25 cellular contexts compared by ENCODE assay signal in the genomic region with DNA sequence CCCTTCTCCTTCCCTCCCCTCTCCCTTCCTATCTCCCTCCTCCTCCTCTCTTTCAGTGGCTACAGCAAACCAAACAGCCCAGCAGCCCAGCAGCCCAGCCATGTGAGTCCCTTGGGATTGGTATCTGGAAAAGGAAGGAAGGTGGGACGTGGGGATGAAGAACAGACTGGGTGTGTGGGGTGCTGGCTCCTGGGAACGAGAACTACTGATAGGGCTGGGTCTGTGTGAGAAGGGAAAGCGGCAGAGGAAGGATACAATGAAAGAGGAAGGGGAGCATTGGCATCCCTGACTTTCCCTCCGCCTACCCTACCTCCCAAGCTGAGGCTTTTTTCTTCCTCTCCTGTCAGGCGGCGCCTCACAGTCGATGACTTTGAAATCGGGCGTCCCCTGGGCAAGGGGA. TPM values are rescaled to one million over a fixed set of nuclear protein-coding genes. Genes with fewer than 3 reads are reported as not detected.
"Had no signal": no experiment of that assay in that cellular context is flagged by ENCODE, and none has a peak within 500 bp of the region (broad histone marks: within the 10 kb centered on the region; RNA-seq: fewer than 3 reads in every experiment).

No MANE protein-coding gene starts in this region.

- H3K27ac Mint-ChIP-seq: activated naive CD8-positive, alpha-beta T cell treated with anti-CD3 and anti-CD28 coated beads, Interleukin-2, amount 50 U/mL, for 24 hours; activated T-helper 17 cell treated with anti-CD3 and anti-CD28 coated beads, Interleukin-2, amount 50 U/mL, for 72 hours; dendritic cell treated with granulocyte-macrophage colony-stimulating factor and Interleukin-4, amounts not matched to agents 40 ng/mL and 50 ng/mL, for 4 days; natural killer cell treated with Interleukin-12 subunit alpha and Interleukin-12 subunit beta and Interleukin-15 and Interleukin-18, amount 100 ng/mL, for 72 hours; progenitor cell of endocrine pancreas; T-helper 2 cell treated with Interferon-gamma antibody and Interleukin-4, amounts not matched to agents 5 μg/mL and 100 μg/mL, for 36 hours had no signal

- H3K27me3 Mint-ChIP-seq: activated naive CD8-positive, alpha-beta T cell treated with anti-CD3 and anti-CD28 coated beads, Interleukin-2, amount 50 U/mL, for 24 hours; activated T-helper 17 cell treated with anti-CD3 and anti-CD28 coated beads, Interleukin-2, amount 50 U/mL, for 72 hours; dendritic cell treated with granulocyte-macrophage colony-stimulating factor and Interleukin-4, amounts not matched to agents 40 ng/mL and 50 ng/mL, for 4 days; natural killer cell treated with Interleukin-12 subunit alpha and Interleukin-12 subunit beta and Interleukin-15 and Interleukin-18, amount 100 ng/mL, for 72 hours had no signal

- DNase-seq: activated CD4-positive, alpha-beta T cell treated with anti-CD3 and anti-CD28 coated beads, Interleukin-2, amount 50 U/mL, for 1 hour; activated naive CD4-positive, alpha-beta T cell treated with Interleukin-2 at 50 U/mL for 16 hours; activated naive CD8-positive, alpha-beta T cell treated with anti-CD3 and anti-CD28 coated beads, Interleukin-2, amount 50 U/mL, for 24 hours; cerebellar nuclear complex; effector memory CD4-positive, alpha-beta T cell; kidney glomerular epithelial cell; mesenchymal stem cell; occipital lobe; right cardiac atrium; stimulated activated CD4-positive, alpha-beta T cell treated with anti-CD3 and anti-CD28 coated beads, Interleukin-15, amount 100 ng/mL, for 24 hours; stimulated activated CD4-positive, alpha-beta T cell treated with anti-CD3 and anti-CD28 coated beads, Interleukin-4, amount 100 ng/mL, for 24 hours; stimulated activated naive CD4-positive, alpha-beta T cell treated with Interleukin-2 at 50 U/mL for 16 hours; SW 1271; upper lobe of left lung had no signal

- H3K4me1 ChIP-seq: ascending aorta, breast epithelium, upper lobe of left lung had no signal

- H3K4me1 Mint-ChIP-seq: activated naive CD8-positive, alpha-beta T cell treated with anti-CD3 and anti-CD28 coated beads, Interleukin-2, amount 50 U/mL, for 24 hours; activated T-helper 17 cell treated with anti-CD3 and anti-CD28 coated beads, Interleukin-2, amount 50 U/mL, for 72 hours had no signal

- H3K9me3 ChIP-seq: upper lobe of left lung had no signal

- H3K9me3 Mint-ChIP-seq: activated T-helper 17 cell treated with anti-CD3 and anti-CD28 coated beads, Interleukin-2, amount 50 U/mL, for 72 hours; dendritic cell treated with granulocyte-macrophage colony-stimulating factor and Interleukin-4, amounts not matched to agents 40 ng/mL and 50 ng/mL, for 4 days; natural killer cell treated with Interleukin-12 subunit alpha and Interleukin-12 subunit beta and Interleukin-15 and Interleukin-18, amount 100 ng/mL, for 72 hours had no signal

- H3K4me3 ChIP-seq: ascending aorta, skin epidermis, upper lobe of left lung had no signal

- H3K36me3 Mint-ChIP-seq: natural killer cell treated with Interleukin-12 subunit alpha and Interleukin-12 subunit beta and Interleukin-15 and Interleukin-18, amount 100 ng/mL, for 72 hours had no signal

- H3K27me3 ChIP-seq: ascending aorta, breast epithelium, upper lobe of left lung had no signal

- H3K4me3 Mint-ChIP-seq: activated naive CD8-positive, alpha-beta T cell treated with anti-CD3 and anti-CD28 coated beads, Interleukin-2, amount 50 U/mL, for 24 hours; activated T-helper 17 cell treated with anti-CD3 and anti-CD28 coated beads, Interleukin-2, amount 50 U/mL, for 72 hours; dendritic cell treated with granulocyte-macrophage colony-stimulating factor and Interleukin-4, amounts not matched to agents 40 ng/mL and 50 ng/mL, for 4 days; natural killer cell treated with Interleukin-12 subunit alpha and Interleukin-12 subunit beta and Interleukin-15 and Interleukin-18, amount 100 ng/mL, for 72 hours; T-helper 2 cell treated with Interferon-gamma antibody and Interleukin-4, amounts not matched to agents 5 μg/mL and 100 μg/mL, for 36 hours had no signal

- FAIRE-seq: frontal cortex had no signal

- ATAC-seq: activated CD4-positive, CD25-positive, alpha-beta regulatory T cell treated with anti-CD3 and anti-CD28 coated beads, Interleukin-2, amount 50 U/mL, for 24 hours; activated naive CD8-positive, alpha-beta T cell treated with anti-CD3 and anti-CD28 coated beads, Interleukin-2, amount 50 U/mL, for 24 hours; activated T-helper 17 cell treated with anti-CD3 and anti-CD28 coated beads, Interleukin-2, amount 50 U/mL, for 72 hours; natural killer cell treated with Interleukin-12 subunit alpha and Interleukin-12 subunit beta and Interleukin-15 and Interleukin-18, amount 100 ng/mL, for 72 hours; right cardiac atrium had no signal

- H3K36me3 ChIP-seq: breast epithelium, upper lobe of left lung had no signal

- H3K27ac ChIP-seq: ascending aorta, breast epithelium, epithelial cell of prostate, skin epidermis, upper lobe of left lung had no signal

RNA-seq across cellular contexts. Expression of a gene that starts 0.9 kb away (rescaled TPM):
- total RNA-seq: ascending aorta had no signal
